1 cellular context compared by ENCODE assay signal in the genomic region with DNA sequence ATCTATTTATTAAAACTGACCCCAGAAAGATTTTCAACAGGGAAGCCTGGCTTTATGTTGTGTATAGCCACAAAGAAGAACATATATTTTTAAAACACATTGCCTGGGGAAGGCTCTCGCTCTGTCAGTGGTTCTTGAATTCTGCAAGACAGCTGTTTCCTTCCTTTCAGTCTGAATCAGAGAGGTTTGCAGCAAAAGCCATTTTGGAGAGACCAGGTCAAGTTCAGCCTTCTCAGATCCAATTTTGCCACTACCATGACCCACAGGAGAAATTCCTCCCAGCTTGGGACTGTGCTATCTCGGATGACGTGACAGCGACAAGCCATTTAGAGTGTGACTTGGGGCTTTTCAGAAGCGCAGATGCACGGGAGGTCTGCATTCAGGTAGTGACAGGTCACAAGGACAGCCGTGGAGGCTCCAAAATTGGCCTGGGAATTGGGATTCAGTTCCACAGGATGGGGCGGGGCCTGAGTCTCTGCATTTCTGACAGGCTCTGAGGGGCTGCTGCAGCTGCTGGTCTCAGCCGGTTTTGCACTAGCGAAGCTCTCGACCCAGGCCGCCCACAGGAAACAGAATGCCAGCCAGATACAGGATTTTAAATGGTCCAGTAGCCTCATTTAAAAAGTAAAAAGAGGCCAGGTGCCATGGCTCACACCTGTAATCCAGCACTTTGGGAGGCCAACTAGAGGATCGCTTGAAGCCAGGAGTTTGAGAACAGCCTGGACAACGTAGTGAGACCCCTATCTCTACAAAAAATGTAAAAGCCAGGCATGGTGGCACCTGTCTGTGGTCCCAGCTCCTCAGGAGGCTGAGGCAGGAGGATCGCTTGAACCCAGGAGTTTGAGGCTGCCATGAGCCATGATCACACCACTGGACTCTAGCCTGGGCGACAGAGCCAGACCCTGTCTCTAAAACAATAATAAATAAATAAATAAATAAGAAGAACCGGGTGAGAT.
TF ChIP-seq lines count a peak whose summit lies in the region.

No MANE protein-coding gene starts in this region.

TF ChIP-seq in SK-N-SH treated with all-trans-retinoic acid at 6 μM for 48 hours, 23 proteins besides CTCF, POLR2A, EP300 and RAD21 (continued from another document):
- TF ChIP-seq, protein P1, sequence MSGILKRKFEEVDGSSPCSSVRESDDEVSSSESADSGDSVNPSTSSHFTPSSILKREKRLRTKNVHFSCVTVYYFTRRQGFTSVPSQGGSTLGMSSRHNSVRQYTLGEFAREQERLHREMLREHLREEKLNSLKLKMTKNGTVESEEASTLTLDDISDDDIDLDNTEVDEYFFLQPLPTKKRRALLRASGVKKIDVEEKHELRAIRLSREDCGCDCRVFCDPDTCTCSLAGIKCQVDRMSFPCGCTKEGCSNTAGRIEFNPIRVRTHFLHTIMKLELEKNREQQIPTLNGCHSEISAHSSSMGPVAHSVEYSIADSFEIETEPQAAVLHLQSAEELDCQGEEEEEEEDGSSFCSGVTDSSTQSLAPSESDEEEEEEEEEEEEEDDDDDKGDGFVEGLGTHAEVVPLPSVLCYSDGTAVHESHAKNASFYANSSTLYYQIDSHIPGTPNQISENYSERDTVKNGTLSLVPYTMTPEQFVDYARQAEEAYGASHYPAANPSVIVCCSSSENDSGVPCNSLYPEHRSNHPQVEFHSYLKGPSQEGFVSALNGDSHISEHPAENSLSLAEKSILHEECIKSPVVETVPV (CRISPR knock-in tag; IDR thresholded peaks at IDR 0.05): no peak
- TF ChIP-seq ZFP30 (CRISPR knock-in tag; IDR thresholded peaks at IDR 0.05) (no peak), GLIS3 (CRISPR knock-in tag; IDR thresholded peaks at IDR 0.05) (no peak), ESRRG (CRISPR knock-in tag; IDR thresholded peaks at IDR 0.05) (no peak), ARNTL (CRISPR knock-in tag; IDR thresholded peaks at IDR 0.05; ENCODE audit: borderline replicate concordance, low read depth) (no peak), TOX (CRISPR knock-in tag; IDR thresholded peaks at IDR 0.05; ENCODE audit: borderline replicate concordance) (no peak), SNAI2 (CRISPR knock-in tag; IDR thresholded peaks at IDR 0.05) (no peak), ZFP3 (CRISPR knock-in tag; IDR thresholded peaks at IDR 0.05) (no peak), OSR1 (CRISPR knock-in tag; IDR thresholded peaks at IDR 0.05) (no peak), BACH2 (CRISPR knock-in tag; IDR thresholded peaks at IDR 0.05; ENCODE audit: borderline replicate concordance) (no peak), ZNF8 (CRISPR knock-in tag; IDR thresholded peaks at IDR 0.05) (no peak), ZNF70 (CRISPR knock-in tag; IDR thresholded peaks at IDR 0.05) (no peak), ZC3H10 (CRISPR knock-in tag; IDR thresholded peaks at IDR 0.05) (no peak), ZNF565 (CRISPR knock-in tag; conservative IDR thresholded peaks at IDR 0.05; ENCODE audit: low read depth) (no peak)
- TF ChIP-seq, protein P2, sequence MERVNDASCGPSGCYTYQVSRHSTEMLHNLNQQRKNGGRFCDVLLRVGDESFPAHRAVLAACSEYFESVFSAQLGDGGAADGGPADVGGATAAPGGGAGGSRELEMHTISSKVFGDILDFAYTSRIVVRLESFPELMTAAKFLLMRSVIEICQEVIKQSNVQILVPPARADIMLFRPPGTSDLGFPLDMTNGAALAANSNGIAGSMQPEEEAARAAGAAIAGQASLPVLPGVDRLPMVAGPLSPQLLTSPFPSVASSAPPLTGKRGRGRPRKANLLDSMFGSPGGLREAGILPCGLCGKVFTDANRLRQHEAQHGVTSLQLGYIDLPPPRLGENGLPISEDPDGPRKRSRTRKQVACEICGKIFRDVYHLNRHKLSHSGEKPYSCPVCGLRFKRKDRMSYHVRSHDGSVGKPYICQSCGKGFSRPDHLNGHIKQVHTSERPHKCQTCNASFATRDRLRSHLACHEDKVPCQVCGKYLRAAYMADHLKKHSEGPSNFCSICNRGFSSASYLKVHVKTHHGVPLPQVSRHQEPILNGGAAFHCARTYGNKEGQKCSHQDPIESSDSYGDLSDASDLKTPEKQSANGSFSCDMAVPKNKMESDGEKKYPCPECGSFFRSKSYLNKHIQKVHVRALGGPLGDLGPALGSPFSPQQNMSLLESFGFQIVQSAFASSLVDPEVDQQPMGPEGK (CRISPR knock-in tag; IDR thresholded peaks at IDR 0.05; ENCODE audit: borderline replicate concordance): no peak
- TF ChIP-seq, protein P3, sequence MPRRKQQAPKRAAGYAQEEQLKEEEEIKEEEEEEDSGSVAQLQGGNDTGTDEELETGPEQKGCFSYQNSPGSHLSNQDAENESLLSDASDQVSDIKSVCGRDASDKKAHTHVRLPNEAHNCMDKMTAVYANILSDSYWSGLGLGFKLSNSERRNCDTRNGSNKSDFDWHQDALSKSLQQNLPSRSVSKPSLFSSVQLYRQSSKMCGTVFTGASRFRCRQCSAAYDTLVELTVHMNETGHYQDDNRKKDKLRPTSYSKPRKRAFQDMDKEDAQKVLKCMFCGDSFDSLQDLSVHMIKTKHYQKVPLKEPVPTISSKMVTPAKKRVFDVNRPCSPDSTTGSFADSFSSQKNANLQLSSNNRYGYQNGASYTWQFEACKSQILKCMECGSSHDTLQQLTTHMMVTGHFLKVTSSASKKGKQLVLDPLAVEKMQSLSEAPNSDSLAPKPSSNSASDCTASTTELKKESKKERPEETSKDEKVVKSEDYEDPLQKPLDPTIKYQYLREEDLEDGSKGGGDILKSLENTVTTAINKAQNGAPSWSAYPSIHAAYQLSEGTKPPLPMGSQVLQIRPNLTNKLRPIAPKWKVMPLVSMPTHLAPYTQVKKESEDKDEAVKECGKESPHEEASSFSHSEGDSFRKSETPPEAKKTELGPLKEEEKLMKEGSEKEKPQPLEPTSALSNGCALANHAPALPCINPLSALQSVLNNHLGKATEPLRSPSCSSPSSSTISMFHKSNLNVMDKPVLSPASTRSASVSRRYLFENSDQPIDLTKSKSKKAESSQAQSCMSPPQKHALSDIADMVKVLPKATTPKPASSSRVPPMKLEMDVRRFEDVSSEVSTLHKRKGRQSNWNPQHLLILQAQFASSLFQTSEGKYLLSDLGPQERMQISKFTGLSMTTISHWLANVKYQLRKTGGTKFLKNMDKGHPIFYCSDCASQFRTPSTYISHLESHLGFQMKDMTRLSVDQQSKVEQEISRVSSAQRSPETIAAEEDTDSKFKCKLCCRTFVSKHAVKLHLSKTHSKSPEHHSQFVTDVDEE (CRISPR knock-in tag; IDR thresholded peaks at IDR 0.05): no peak
TF ChIP-seq in SK-N-SH treated with all-trans-retinoic acid at 6 μM for 48 hours: peak in this region for 0.
